ENCODE assay signal across 8 cellular contexts in genomic region chr5:143605403-143606005, GRCh38.
DNase-seq lines count a peak whose midpoint lies in the region; ATAC-seq, FAIRE-seq and TF ChIP-seq lines count a peak whose summit lies in the region.
"Had no signal": no experiment of that assay in that cellular context is flagged by ENCODE, and none has a peak within 500 bp of the region (broad histone marks: within the 10 kb centered on the region; RNA-seq: fewer than 3 reads in every experiment).

No MANE protein-coding gene starts in this region.

- H3K27me3 Mint-ChIP-seq in T-cell (peaks cover 0 to 3% of the 10 kb centered on the region in 2 donors), osteocyte (ENCODE audit: unreplicated experiment) (peaks cover 4% of the 10 kb centered on the region)

- DNase-seq in GM19239 (ENCODE audit: insufficient read length, low spot score) (no peak), T-cell (peak in 10 of 34 experiments; percentile 1 to 37 (median 6)), right lobe of liver (no peak), osteocyte (ENCODE audit: extremely low spot score, unreplicated experiment) (no peak), mesenteric fat pad (ENCODE audit: low spot score) (no peak)
- no peak for DNase-seq in effector CD4-positive, alpha-beta T cell

- FAIRE-seq in GM19239 (lab: Jason Lieb, UNC): peak; percentile 89

- H3K27ac Mint-ChIP-seq in T-cell (no peak overlapping the region), osteocyte (ENCODE audit: unreplicated experiment) (no peak overlapping the region)

- H3K4me1 Mint-ChIP-seq in T-cell: peaks cover 16 to 41% (median 36%) of the 10 kb centered on the region in 3 donors
- H3K4me1 Mint-ChIP-seq in osteocyte (ENCODE audit: unreplicated experiment): no peaks in the 10 kb centered on the region

- no peak overlapping the region for H3K4me3 ChIP-seq in right lobe of liver
- H3K4me3 ChIP-seq: SK-N-MC had no signal

- H3K36me3 Mint-ChIP-seq in T-cell: no peaks in the 10 kb centered on the region
- H3K36me3 Mint-ChIP-seq in osteocyte (ENCODE audit: unreplicated experiment): no peaks in the 10 kb centered on the region

- H3K27ac ChIP-seq in right lobe of liver: no peak overlapping the region
- H3K27ac ChIP-seq: SK-N-MC had no signal

- intact Hi-C loops in right lobe of liver (cut with DNase I): no loop called here

- peaks cover 0 to 15% (median 5%) of the 10 kb centered on the region in 4 donors for H3K4me1 ChIP-seq in right lobe of liver

- TF ChIP-seq CTCF in right lobe of liver (IDR thresholded peaks at IDR 0.05) (no peak), osteocyte (IDR thresholded peaks at IDR 0.05) (no peak)

- WGBS in right lobe of liver (ENCODE audit: insufficient coverage, low coverage, low lambda C conversion rate, missing lambda C conversion rate): 40% methylated on average over 3 of the region's 4 CpGs

- H3K27me3 ChIP-seq in right lobe of liver: no peaks in the 10 kb centered on the region

- H3K36me3 ChIP-seq in right lobe of liver: no peaks in the 10 kb centered on the region

- POLR2A ChIA-PET in T-cell (lab: Charles Lee): interaction anchor here in 1 of 2 donors (0.6 to 0.7 kb wide), 2 partner anchors 218 to 468 kb away, joined by 3 to 5 read pairs; no protein-coding TSS in a partner anchor

- H3K9me3 ChIP-seq in right lobe of liver: no peaks in the 10 kb centered on the region

- no peak overlapping the region for H3K4me3 Mint-ChIP-seq in T-cell
- no peak overlapping the region for H3K4me3 Mint-ChIP-seq in osteocyte (ENCODE audit: unreplicated experiment)

- peak; percentile 77 for ATAC-seq in HG03066 (IDR thresholded peaks at IDR 0.05; ENCODE audit: low read depth, unreplicated experiment)
- peak; percentile 31 to 70 (median 50) for ATAC-seq in T-cell (replicated peaks in 1 of 4)
- peak; percentile 28 to 56 (median 38) for ATAC-seq in right lobe of liver

- CTCF ChIA-PET in T-cell (lab: Charles Lee): interaction anchor here in 1 of 2 donors (0.7 to 1.0 kb wide), 2 partner anchors 24 to 201 kb away, joined by 3 to 5 read pairs; no protein-coding TSS in a partner anchor

- H3K9me3 Mint-ChIP-seq in T-cell (peaks cover 0 to 9% (median 8%) of the 10 kb centered on the region in 3 donors), osteocyte (ENCODE audit: unreplicated experiment) (peaks cover 16% of the 10 kb centered on the region)

- no peak for TF ChIP-seq POLR2A in right lobe of liver (IDR thresholded peaks at IDR 0.05)
